21 cellular contexts compared by ENCODE assay signal in genomic region chr6:15521516-15521915, GRCh38.
A peak's percentile ranks its signal among the peaks of the same experiment; 100 is the strongest.
DNase-seq lines count a peak whose midpoint lies in the region; ATAC-seq and TF ChIP-seq lines count a peak whose summit lies in the region.
"Had no signal": no experiment of that assay in that cellular context is flagged by ENCODE, and none has a peak within 500 bp of the region (broad histone marks: within the 10 kb centered on the region; RNA-seq: fewer than 3 reads in every experiment).

No MANE protein-coding gene starts in this region.

- H3K4me3 ChIP-seq in gastroesophageal sphincter, result no peak overlapping the region
- H3K4me3 ChIP-seq: A549, GM23248, right atrium auricular region had no signal

- no peaks in the 10 kb centered on the region for H3K27me3 Mint-ChIP-seq in activated CD4-positive, alpha-beta memory T cell treated with anti-CD3 and anti-CD28 coated beads for 36 hours
- H3K27me3 Mint-ChIP-seq in activated CD4-positive, alpha-beta memory T cell treated with anti-CD3 and anti-CD28 coated beads, Interleukin-2, amount 10 ng/mL, durations not matched to agents 7 days and 5 days, result no peaks in the 10 kb centered on the region
- no peaks in the 10 kb centered on the region for H3K27me3 Mint-ChIP-seq in activated T-helper 1 cell treated with anti-CD3 and anti-CD28 coated beads, Interleukin-12 subunit alpha, Interleukin-12 subunit beta, Interleukin-2, Interleukin-4 antibody, amounts not matched to agents 30 ng/mL and 10 ng/mL and 1 ng/mL, durations not matched to agents 14 hours and 24 hours and 36 hours (ENCODE audit: insufficient read depth)
- H3K27me3 Mint-ChIP-seq in stimulated activated memory B cell treated with anti-CD40 and anti-IgM and Interleukin-4, amounts not matched to agents 10 μg/mL and 1 μg/mL and 100 μg/mL, for 72 hours, result no peaks in the 10 kb centered on the region
- H3K27me3 Mint-ChIP-seq: effector memory CD8-positive, alpha-beta T cell had no signal

- CTCF ChIA-PET in activated CD4-positive, alpha-beta memory T cell treated with anti-CD3 and anti-CD28 coated beads for 36 hours (lab: Charles Lee), result no interaction called here
- CTCF ChIA-PET in activated CD4-positive, alpha-beta memory T cell treated with anti-CD3 and anti-CD28 coated beads, Interleukin-2, amount 10 ng/mL, durations not matched to agents 7 days and 5 days (lab: Charles Lee), result interaction anchor here (0.6 to 1.0 kb wide), 2 partner anchors 104 to 616 kb away, joined by 3 read pairs; no protein-coding TSS in a partner anchor

- H3K4me1 ChIP-seq in gastroesophageal sphincter, result peaks cover 0 to 21% (median 0%) of the 10 kb centered on the region in 3 donors
- H3K4me1 ChIP-seq: A549, Caco-2 had no signal

- H3K4me1 Mint-ChIP-seq in activated CD4-positive, alpha-beta memory T cell treated with anti-CD3 and anti-CD28 coated beads for 36 hours (ENCODE audit: low read depth), result peaks cover 20% of the 10 kb centered on the region
- H3K4me1 Mint-ChIP-seq in activated CD4-positive, alpha-beta memory T cell treated with anti-CD3 and anti-CD28 coated beads, Interleukin-2, amount 10 ng/mL, durations not matched to agents 7 days and 5 days, result peaks cover 16% of the 10 kb centered on the region
- H3K4me1 Mint-ChIP-seq in activated T-helper 1 cell treated with anti-CD3 and anti-CD28 coated beads, Interleukin-12 subunit alpha, Interleukin-12 subunit beta, Interleukin-2, Interleukin-4 antibody, amounts not matched to agents 30 ng/mL and 10 ng/mL and 1 ng/mL, durations not matched to agents 14 hours and 24 hours and 36 hours (ENCODE audit: low read depth), result peaks cover 26% of the 10 kb centered on the region
- H3K4me1 Mint-ChIP-seq in stimulated activated memory B cell treated with anti-CD40 and anti-IgM and Interleukin-4, amounts not matched to agents 10 μg/mL and 1 μg/mL and 100 μg/mL, for 72 hours, result peaks cover 33% of the 10 kb centered on the region

- peak overlapping the region in 2 of 4 donors; percentile 21 to 38 for H3K27ac ChIP-seq in gastroesophageal sphincter
- H3K27ac ChIP-seq: A549, brain microvascular endothelial cell, GM23248 had no signal

- WGBS in gastroesophageal sphincter (ENCODE audit: low coverage in 1 of 2), 2 donors, result 37 to 46% methylated on average over 5 of the region's 5 CpGs

- H3K9me3 Mint-ChIP-seq in activated CD4-positive, alpha-beta memory T cell treated with anti-CD3 and anti-CD28 coated beads for 36 hours, result peaks cover 1% of the 10 kb centered on the region
- H3K9me3 Mint-ChIP-seq in activated CD4-positive, alpha-beta memory T cell treated with anti-CD3 and anti-CD28 coated beads, Interleukin-2, amount 10 ng/mL, durations not matched to agents 7 days and 5 days, result no peaks in the 10 kb centered on the region
- no peaks in the 10 kb centered on the region for H3K9me3 Mint-ChIP-seq in activated T-helper 1 cell treated with anti-CD3 and anti-CD28 coated beads, Interleukin-12 subunit alpha, Interleukin-12 subunit beta, Interleukin-2, Interleukin-4 antibody, amounts not matched to agents 30 ng/mL and 10 ng/mL and 1 ng/mL, durations not matched to agents 14 hours and 24 hours and 36 hours
- H3K9me3 Mint-ChIP-seq in stimulated activated memory B cell treated with anti-CD40 and anti-IgM and Interleukin-4, amounts not matched to agents 10 μg/mL and 1 μg/mL and 100 μg/mL, for 72 hours, result no peaks in the 10 kb centered on the region
- H3K9me3 Mint-ChIP-seq: effector memory CD8-positive, alpha-beta T cell had no signal

- DNase-seq in activated CD4-positive, alpha-beta memory T cell treated with anti-CD3 and anti-CD28 coated beads for 36 hours, result no peak
- no peak for DNase-seq in activated CD4-positive, alpha-beta memory T cell treated with anti-CD3 and anti-CD28 coated beads, Interleukin-2, amount 10 ng/mL, durations not matched to agents 7 days and 5 days
- DNase-seq in activated T-helper 1 cell treated with anti-CD3 and anti-CD28 coated beads, Interleukin-12 subunit alpha, Interleukin-12 subunit beta, Interleukin-2, Interleukin-4 antibody, amounts not matched to agents 30 ng/mL and 10 ng/mL and 1 ng/mL, durations not matched to agents 14 hours and 24 hours and 36 hours (ENCODE audit: low spot score), result no peak
- no peak for DNase-seq in iPS-NIHi7 (ENCODE audit: extremely low spot score)
- no peak for DNase-seq in NCI-H526 treated with DMSO at 0.1 percent for 48 hours (lab: John Stamatoyannopoulos, UW)
- DNase-seq: activated CD4-positive, alpha-beta T cell treated with anti-CD3 and anti-CD28 coated beads for 4 hours; activated effector memory CD4-positive, alpha-beta T cell treated with Interleukin-2 at 50 U/mL for 16 hours; brain microvascular endothelial cell; Caco-2; effector memory CD8-positive, alpha-beta T cell; GDM1; GM23248; NCI-H1417; PC-3; stimulated activated CD4-positive, alpha-beta T cell treated with anti-CD3 and anti-CD28 coated beads, Interleukin-4, amount 100 ng/mL, for 24 hours; stimulated activated naive CD4-positive, alpha-beta T cell had no signal

- intact Hi-C loops in activated CD4-positive, alpha-beta memory T cell treated with anti-CD3 and anti-CD28 coated beads for 36 hours (cut with micrococcal nuclease), result loop anchor here (5.0 kb wide), 1 partner anchor 101 kb away; no protein-coding TSS in a partner anchor
- intact Hi-C loops in activated T-helper 1 cell treated with anti-CD3 and anti-CD28 coated beads, Interleukin-12 subunit alpha, Interleukin-12 subunit beta, Interleukin-2, Interleukin-4 antibody, amounts not matched to agents 30 ng/mL and 10 ng/mL and 1 ng/mL, durations not matched to agents 14 hours and 24 hours and 36 hours (cut with micrococcal nuclease), result loop anchor here (10.0 kb wide), 1 partner anchor 683 kb away; no protein-coding TSS in a partner anchor

- H3K27me3 ChIP-seq in gastroesophageal sphincter, result no peaks in the 10 kb centered on the region
- H3K27me3 ChIP-seq: brain microvascular endothelial cell, right atrium auricular region had no signal

- peak overlapping the region; percentile 72 for H3K27ac Mint-ChIP-seq in activated CD4-positive, alpha-beta memory T cell treated with anti-CD3 and anti-CD28 coated beads for 36 hours
- no peak overlapping the region for H3K27ac Mint-ChIP-seq in activated CD4-positive, alpha-beta memory T cell treated with anti-CD3 and anti-CD28 coated beads, Interleukin-2, amount 10 ng/mL, durations not matched to agents 7 days and 5 days
- H3K27ac Mint-ChIP-seq in activated T-helper 1 cell treated with anti-CD3 and anti-CD28 coated beads, Interleukin-12 subunit alpha, Interleukin-12 subunit beta, Interleukin-2, Interleukin-4 antibody, amounts not matched to agents 30 ng/mL and 10 ng/mL and 1 ng/mL, durations not matched to agents 14 hours and 24 hours and 36 hours, result peak overlapping the region; percentile 65
- peak overlapping the region; percentile 39 for H3K27ac Mint-ChIP-seq in stimulated activated memory B cell treated with anti-CD40 and anti-IgM and Interleukin-4, amounts not matched to agents 10 μg/mL and 1 μg/mL and 100 μg/mL, for 72 hours

- H3K36me3 Mint-ChIP-seq in activated CD4-positive, alpha-beta memory T cell treated with anti-CD3 and anti-CD28 coated beads for 36 hours, result peaks cover 77% of the 10 kb centered on the region
- H3K36me3 Mint-ChIP-seq in activated CD4-positive, alpha-beta memory T cell treated with anti-CD3 and anti-CD28 coated beads, Interleukin-2, amount 10 ng/mL, durations not matched to agents 7 days and 5 days (ENCODE audit: low read depth), result peaks cover 74% of the 10 kb centered on the region
- H3K36me3 Mint-ChIP-seq in activated T-helper 1 cell treated with anti-CD3 and anti-CD28 coated beads, Interleukin-12 subunit alpha, Interleukin-12 subunit beta, Interleukin-2, Interleukin-4 antibody, amounts not matched to agents 30 ng/mL and 10 ng/mL and 1 ng/mL, durations not matched to agents 14 hours and 24 hours and 36 hours (ENCODE audit: low read depth), result peaks cover 63% of the 10 kb centered on the region
- H3K36me3 Mint-ChIP-seq in stimulated activated memory B cell treated with anti-CD40 and anti-IgM and Interleukin-4, amounts not matched to agents 10 μg/mL and 1 μg/mL and 100 μg/mL, for 72 hours, result peaks cover 89% of the 10 kb centered on the region

- TF ChIP-seq CTCF in gastroesophageal sphincter (IDR thresholded peaks at IDR 0.05), result no peak

- H3K36me3 ChIP-seq in gastroesophageal sphincter, result peaks cover 0 to 90% of the 10 kb centered on the region in 2 donors

- H3K4me3 Mint-ChIP-seq in activated CD4-positive, alpha-beta memory T cell treated with anti-CD3 and anti-CD28 coated beads for 36 hours, result no peak overlapping the region
- no peak overlapping the region for H3K4me3 Mint-ChIP-seq in activated CD4-positive, alpha-beta memory T cell treated with anti-CD3 and anti-CD28 coated beads, Interleukin-2, amount 10 ng/mL, durations not matched to agents 7 days and 5 days
- no peak overlapping the region for H3K4me3 Mint-ChIP-seq in activated T-helper 1 cell treated with anti-CD3 and anti-CD28 coated beads, Interleukin-12 subunit alpha, Interleukin-12 subunit beta, Interleukin-2, Interleukin-4 antibody, amounts not matched to agents 30 ng/mL and 10 ng/mL and 1 ng/mL, durations not matched to agents 14 hours and 24 hours and 36 hours
- no peak overlapping the region for H3K4me3 Mint-ChIP-seq in stimulated activated memory B cell treated with anti-CD40 and anti-IgM and Interleukin-4, amounts not matched to agents 10 μg/mL and 1 μg/mL and 100 μg/mL, for 72 hours

- no peaks in the 10 kb centered on the region for H3K9me3 ChIP-seq in gastroesophageal sphincter
- H3K9me3 ChIP-seq: A549, Caco-2, right atrium auricular region had no signal

- no peak for TF ChIP-seq EP300 in gastroesophageal sphincter (IDR thresholded peaks at IDR 0.05)

- no peak for TF ChIP-seq POLR2A in gastroesophageal sphincter (IDR thresholded peaks at IDR 0.05)

- POLR2A ChIA-PET in activated CD4-positive, alpha-beta memory T cell treated with anti-CD3 and anti-CD28 coated beads for 36 hours (lab: Charles Lee), result interaction anchor here (1.1 kb wide), 1 partner anchor 8 kb away, joined by 3 read pairs; no protein-coding TSS in a partner anchor
- POLR2A ChIA-PET in activated CD4-positive, alpha-beta memory T cell treated with anti-CD3 and anti-CD28 coated beads, Interleukin-2, amount 10 ng/mL, durations not matched to agents 7 days and 5 days (lab: Charles Lee), result no interaction called here

- peak; percentile 62 for ATAC-seq in gastroesophageal sphincter
- ATAC-seq in stimulated activated memory B cell treated with anti-CD40 and anti-IgM and Interleukin-4, amounts not matched to agents 10 μg/mL and 1 μg/mL and 100 μg/mL, for 72 hours, result no peak
- ATAC-seq in HG02981 (IDR thresholded peaks at IDR 0.05; ENCODE audit: unreplicated experiment), result no peak
- ATAC-seq: A549; effector memory CD8-positive, alpha-beta T cell; PC-3 had no signal
